8 cellular contexts compared by ENCODE assay signal in genomic region chr16:72501739-72502653, GRCh38.
DNase-seq lines count a peak whose midpoint lies in the region; ATAC-seq, FAIRE-seq and TF ChIP-seq lines count a peak whose summit lies in the region.

No MANE protein-coding gene starts in this region.

- H3K36me3 ChIP-seq in mesenchymal stem cell (ENCODE audit: control insufficient read depth in 1 of 2, insufficient read depth in 2 of 2, low read depth in 1 of 2, low read length in 2 of 2) (no peaks in the 10 kb centered on the region), thyroid gland (no peaks in the 10 kb centered on the region)

- H3K4ac ChIP-seq in mesenchymal stem cell (ENCODE audit: low read depth in 1 of 2, low read length in 2 of 2) = no peak overlapping the region

- peak; percentile 78 for ATAC-seq in HG02798 (IDR thresholded peaks at IDR 0.05; ENCODE audit: poor library complexity, unreplicated experiment)

- H3K9ac ChIP-seq in mesenchymal stem cell (ENCODE audit: low read length) = no peak overlapping the region

- H3K4me1 ChIP-seq in mesenchymal stem cell (ENCODE audit: control insufficient read depth, insufficient read depth, low read depth, low read length) (no peaks in the 10 kb centered on the region), thyroid gland (no peaks in the 10 kb centered on the region)

- FAIRE-seq in TTC549 (lab: Jason Lieb, UNC) = peak; percentile 83

- intact Hi-C loops in thyroid gland (cut with DNase I) = no loop called here

- no peak overlapping the region for H3K23ac ChIP-seq in mesenchymal stem cell (ENCODE audit: low read length in 2 of 2)

- no peak overlapping the region for H3K27ac Mint-ChIP-seq in endothelial cell (ENCODE audit: unreplicated experiment)

- no peak overlapping the region for H3K4me2 ChIP-seq in mesenchymal stem cell (ENCODE audit: low read length, poor library complexity, severe bottlenecking)

- H2BK15ac ChIP-seq in mesenchymal stem cell (ENCODE audit: low read depth, poor library complexity, severe bottlenecking) = no peak overlapping the region

- peak; percentile 31 for DNase-seq in activated naive CD4-positive, alpha-beta T cell treated with Interleukin-2 at 50 U/mL for 16 hours
- DNase-seq in activated naive CD4-positive, alpha-beta T cell (lab: John Stamatoyannopoulos, UW) = no peak
- DNase-seq in NCI-H1930 (lab: John Stamatoyannopoulos, UW) = peak; percentile 10 to 37
- DNase-seq in endothelial cell (ENCODE audit: low spot score) = peak; percentile 68
- peak; percentile 76 for DNase-seq in mesenchymal stem cell
- DNase-seq in thyroid gland = peak; percentile 66 to 73

- no peak overlapping the region for H2AK5ac ChIP-seq in mesenchymal stem cell (ENCODE audit: low read length, severe bottlenecking)

- H3K4me3 ChIP-seq in mesenchymal stem cell (ENCODE audit: insufficient read depth in 1 of 2, low read depth in 1 of 2, low read length in 2 of 2) = no peak overlapping the region
- no peak overlapping the region for H3K4me3 ChIP-seq in thyroid gland (replicated peaks in 1 of 3)

- no peaks in the 10 kb centered on the region for H3K9me3 Mint-ChIP-seq in endothelial cell (ENCODE audit: unreplicated experiment)

- H3K4me3 Mint-ChIP-seq in endothelial cell (ENCODE audit: unreplicated experiment) = no peak overlapping the region

- TF ChIP-seq POLR2A in thyroid gland (IDR thresholded peaks at IDR 0.05) = no peak

- H3K14ac ChIP-seq in mesenchymal stem cell (ENCODE audit: low read length in 2 of 2) = no peak overlapping the region

- no peak overlapping the region for H2AFZ ChIP-seq in mesenchymal stem cell (ENCODE audit: low read depth, low read length)

- H3K27ac ChIP-seq in mesenchymal stem cell (ENCODE audit: low read length, poor library complexity, severe bottlenecking) (no peak overlapping the region), thyroid gland (no peak overlapping the region)

- H2BK5ac ChIP-seq in mesenchymal stem cell (ENCODE audit: low read depth, low read length, poor library complexity, severe bottlenecking) = no peak overlapping the region

- H3K9me3 ChIP-seq in mesenchymal stem cell (ENCODE audit: control insufficient read depth, low read length) = no peaks in the 10 kb centered on the region
- no peaks in the 10 kb centered on the region for H3K9me3 ChIP-seq in thyroid gland

- no peaks in the 10 kb centered on the region for H3K79me1 ChIP-seq in mesenchymal stem cell (replicated peaks; ENCODE audit: low read length, poor library complexity, severe bottlenecking)

- no peak overlapping the region for H4K8ac ChIP-seq in mesenchymal stem cell (ENCODE audit: low read length)

- H2BK120ac ChIP-seq in mesenchymal stem cell (ENCODE audit: low read depth, low read length) = no peak overlapping the region

- TF ChIP-seq CTCF in endothelial cell (IDR thresholded peaks at IDR 0.05; ENCODE audit: unreplicated experiment) (no peak), thyroid gland (IDR thresholded peaks at IDR 0.05) (peak; percentile 45 to 90 (median 76))

- no peak overlapping the region for H4K91ac ChIP-seq in mesenchymal stem cell (ENCODE audit: low read length)

- no peaks in the 10 kb centered on the region for H3K27me3 Mint-ChIP-seq in endothelial cell (ENCODE audit: unreplicated experiment)

- WGBS in mesenchymal stem cell = 83% methylated on average over 1 of the region's 3 CpGs
- 81 to 83% methylated on average over 3 of the region's 3 CpGs for WGBS in thyroid gland, 2 donors

- H2BK12ac ChIP-seq in mesenchymal stem cell (ENCODE audit: low read length in 2 of 2) = no peak overlapping the region

- H3K36me3 Mint-ChIP-seq in endothelial cell (ENCODE audit: low read depth, unreplicated experiment) = no peaks in the 10 kb centered on the region

- H3K27me3 ChIP-seq in mesenchymal stem cell (ENCODE audit: control insufficient read depth in 1 of 2, insufficient read depth in 1 of 2, low read length in 2 of 2) (no peaks in the 10 kb centered on the region), thyroid gland (no peaks in the 10 kb centered on the region)

- peaks cover 4% of the 10 kb centered on the region for H3K4me1 Mint-ChIP-seq in endothelial cell (ENCODE audit: unreplicated experiment)

- H3K18ac ChIP-seq in mesenchymal stem cell (ENCODE audit: low read depth in 1 of 2, low read length in 2 of 2) = no peak overlapping the region

Comparison
In these comparisons a context has a peak if more than half of its experiments do, and no peak if none do; other contexts are left out.
1. DNase-seq: peak in activated naive CD4-positive, alpha-beta T cell treated with Interleukin-2 at 50 U/mL for 16 hours (single experiment), NCI-H1930 (2 of 2), endothelial cell (single experiment), mesenchymal stem cell (single experiment) and thyroid gland (2 of 2); none in activated naive CD4-positive, alpha-beta T cell (0 of 4).